In genomic region chr7:128937271-128937646, GRCh38 we compare ENCODE assay signal across 11 cellular contexts. TPM values are rescaled to one million over a fixed set of nuclear protein-coding genes. Genes with fewer than 3 reads are reported as not detected.
DNase-seq lines count a peak whose midpoint lies in the region; ATAC-seq and TF ChIP-seq lines count a peak whose summit lies in the region.
"Had no signal": no experiment of that assay in that cellular context is flagged by ENCODE, and none has a peak within 500 bp of the region (broad histone marks: within the 10 kb centered on the region; RNA-seq: fewer than 3 reads in every experiment).

No MANE protein-coding gene starts in this region.

- H3K27ac ChIP-seq in heart right ventricle (peak overlapping the region in 2 of 10 donors; percentile 26 to 89), right cardiac atrium (ENCODE audit: low read length) (no peak overlapping the region), lower lobe of right lung (peak overlapping the region; percentile 78), urinary bladder (ENCODE audit: low read depth) (no peak overlapping the region)

- no peak overlapping the region for H3K27ac Mint-ChIP-seq in activated naive CD8-positive, alpha-beta T cell

- H3K36me3 ChIP-seq in heart right ventricle (peaks cover 0 to 1% (median 0%) of the 10 kb centered on the region in 9 donors), lower lobe of right lung (no peaks in the 10 kb centered on the region), urinary bladder (ENCODE audit: insufficient read depth) (no peaks in the 10 kb centered on the region)

- intact Hi-C loops in heart right ventricle (cut with DNase I), result no loop called here
- intact Hi-C loops in right cardiac atrium (cut with DNase I), result no loop called here
- intact Hi-C loops in lower lobe of right lung (cut with DNase I), result no loop called here

- DNase-seq in heart right ventricle (no peak), right cardiac atrium (no peak), lower lobe of right lung (no peak), MV-4-11 (lab: John Stamatoyannopoulos, UW) (no peak), NCI-H1417 (lab: John Stamatoyannopoulos, UW) (no peak)
- DNase-seq: NCI-H187; stimulated activated CD4-positive, alpha-beta T cell treated with anti-CD3 and anti-CD28 coated beads, Interleukin-4, amount 100 ng/mL, for 4 hours had no signal

- no peaks in the 10 kb centered on the region for H3K9me3 Mint-ChIP-seq in activated naive CD8-positive, alpha-beta T cell (ENCODE audit: low read depth)

- 44 to 61% methylated on average over 17 of the region's 17 CpGs for WGBS in heart right ventricle, 2 donors
- 49% methylated on average over 17 of the region's 17 CpGs for WGBS in right cardiac atrium
- 56% methylated on average over 17 of the region's 17 CpGs for WGBS in urinary bladder

- TF ChIP-seq CTCF in heart right ventricle (IDR thresholded peaks at IDR 0.05) (no peak), lower lobe of right lung (IDR thresholded peaks at IDR 0.05) (no peak)

- H3K4me3 ChIP-seq in heart right ventricle (peak overlapping the region in 8 of 10 donors; percentile 41 to 77 (median 56)), right cardiac atrium (ENCODE audit: low read length) (no peak overlapping the region), lower lobe of right lung (peak overlapping the region; percentile 68), urinary bladder (ENCODE audit: low read depth, low read length) (peak overlapping the region; percentile 53)

- H3K4me1 Mint-ChIP-seq in activated naive CD8-positive, alpha-beta T cell (ENCODE audit: low read depth), result peaks cover 24% of the 10 kb centered on the region

- peaks cover 0 to 88% (median 50%) of the 10 kb centered on the region in 7 donors for H3K27me3 ChIP-seq in heart right ventricle
- no peaks in the 10 kb centered on the region for H3K27me3 ChIP-seq in right cardiac atrium (ENCODE audit: control insufficient read depth, insufficient read depth)
- peaks cover 33% of the 10 kb centered on the region for H3K27me3 ChIP-seq in lower lobe of right lung (ENCODE audit: low read depth)

- H3K4me1 ChIP-seq in heart right ventricle, result peaks cover 0 to 75% (median 13%) of the 10 kb centered on the region in 9 donors
- no peaks in the 10 kb centered on the region for H3K4me1 ChIP-seq in right cardiac atrium (ENCODE audit: control insufficient read depth, insufficient read depth, low read length)
- H3K4me1 ChIP-seq in lower lobe of right lung, result peaks cover 48% of the 10 kb centered on the region
- peaks cover 1% of the 10 kb centered on the region for H3K4me1 ChIP-seq in urinary bladder (ENCODE audit: insufficient read depth)

- H3K27me3 Mint-ChIP-seq in activated naive CD8-positive, alpha-beta T cell, result peaks cover 16% of the 10 kb centered on the region

- H3K4me3 Mint-ChIP-seq in activated naive CD8-positive, alpha-beta T cell, result peak overlapping the region; percentile 85

- H3K9me3 ChIP-seq in heart right ventricle (no peaks in the 10 kb centered on the region), right cardiac atrium (ENCODE audit: control insufficient read depth, low read length) (no peaks in the 10 kb centered on the region), lower lobe of right lung (no peaks in the 10 kb centered on the region)

- no peaks in the 10 kb centered on the region for H3K36me3 Mint-ChIP-seq in activated naive CD8-positive, alpha-beta T cell

- ATAC-seq in heart right ventricle, result no peak
- no peak for ATAC-seq in right cardiac atrium
- ATAC-seq in lower lobe of right lung, result no peak
- no peak for ATAC-seq in GM18520 (IDR thresholded peaks at IDR 0.05; ENCODE audit: unreplicated experiment)

RNA-seq across cellular contexts. Expression of gene IRF5, which starts 0.5 kb away (rescaled TPM):
- total RNA-seq in heart right ventricle (1 to 10 TPM in 6 of 10 donors, under 1 TPM in 4; 0.46 to 6.6 (median 1.4) TPM), right cardiac atrium (1 to 10 TPM; 3.0 to 4.6 (median 4.2) TPM), lower lobe of right lung (46.0 TPM), urinary bladder (5.3 TPM)
- polyA plus RNA-seq in heart right ventricle (1 to 10 TPM; 1.3 to 2.8 TPM), right cardiac atrium (1.6 TPM), urinary bladder (5.0 TPM)

RNA-seq across cellular contexts. Expression of gene KCP, which starts 26.8 kb away (rescaled TPM):
- total RNA-seq in heart right ventricle (under 1 TPM; 0.09 to 0.42 (median 0.27) TPM), right cardiac atrium (under 1 TPM; 0.23 to 0.28 (median 0.24) TPM), lower lobe of right lung (1.3 TPM), urinary bladder (1.4 TPM)
- polyA plus RNA-seq in heart right ventricle (under 1 TPM; 0.23 to 0.44 TPM), right cardiac atrium (0.36 TPM), urinary bladder (0.42 TPM)
- total RNA-seq: fibroblast of villous mesenchyme had no signal
